In genomic region chr7:157796846-157797245, GRCh38 we compare ENCODE assay signal across 9 cellular contexts.
"Had no signal": no experiment of that assay in that cellular context is flagged by ENCODE, and none has a peak within 500 bp of the region (broad histone marks: within the 10 kb centered on the region; RNA-seq: fewer than 3 reads in every experiment).

No MANE protein-coding gene starts in this region.

- H3K9ac ChIP-seq: GM23248 had no signal

- H3K36me3 ChIP-seq: HAP-1 had no signal

- ATAC-seq: HCT116, K562 had no signal

- H3K9me3 ChIP-seq: HAP-1 had no signal

- H3K4me1 ChIP-seq: HAP-1 had no signal

- DNase-seq: GM23248, GOT3, HFFc6, IMR-90 had no signal

- FAIRE-seq: H54, HTR-8/SVneo, K562 had no signal

- H3K27ac Mint-ChIP-seq: HFFc6 had no signal

- H3K4me3 Mint-ChIP-seq: HFFc6 had no signal

- H3K4me3 ChIP-seq: GM23248, HAP-1, K562 had no signal

- H3K27ac ChIP-seq: GM23248 had no signal

- H2AFZ ChIP-seq: GM23248 had no signal
